In the genomic region with DNA sequence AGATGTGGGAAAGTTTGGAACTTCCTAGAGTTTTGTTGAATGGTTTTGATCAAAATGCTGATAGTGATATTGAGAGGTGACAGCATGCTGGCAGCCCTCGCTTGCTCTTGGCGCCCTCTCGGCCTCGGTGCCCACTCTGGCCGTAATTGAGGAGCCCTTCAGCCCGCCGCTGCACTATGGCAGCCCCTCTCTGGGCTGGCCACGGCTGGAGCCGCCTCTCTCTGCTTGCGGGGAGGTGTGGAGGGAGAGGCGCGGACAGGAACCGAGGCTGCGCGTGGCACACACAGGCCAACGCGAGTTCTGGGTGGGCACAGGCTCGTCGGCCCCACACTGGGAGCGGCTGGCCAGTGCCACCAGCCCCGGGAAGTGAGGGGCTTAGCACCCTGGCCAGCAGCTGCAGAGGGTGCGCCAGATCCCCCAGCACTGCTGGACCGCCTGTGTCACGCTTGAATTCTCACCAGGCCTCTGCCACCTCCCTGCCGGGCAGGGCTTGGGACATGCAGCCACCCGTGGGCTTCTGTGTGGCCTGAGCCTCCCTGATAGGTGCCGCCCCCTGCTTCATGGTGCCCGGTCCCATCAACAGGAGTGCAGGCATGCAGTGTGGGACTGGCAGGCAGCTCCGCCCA, we compare ENCODE assay signal across 17 cellular contexts.
DNase-seq lines count a peak whose midpoint lies in the region; ATAC-seq and TF ChIP-seq lines count a peak whose summit lies in the region.
"Had no signal": no experiment of that assay in that cellular context is flagged by ENCODE, and none has a peak within 500 bp of the region (broad histone marks: within the 10 kb centered on the region; RNA-seq: fewer than 3 reads in every experiment).

No MANE protein-coding gene starts in this region.

- no peaks in the 10 kb centered on the region for H3K4me1 Mint-ChIP-seq in stimulated activated naive CD8-positive, alpha-beta T cell treated with anti-CD3 and anti-CD28 coated beads, Interleukin-15, amount 100 ng/mL, for 72 hours
- H3K4me1 Mint-ChIP-seq in endothelial cell (ENCODE audit: unreplicated experiment), result no peaks in the 10 kb centered on the region
- H3K4me1 Mint-ChIP-seq: CD4-positive, alpha-beta memory T cell had no signal

- H2BK5ac ChIP-seq in neuronal stem cell (ENCODE audit: low read length), result no peak overlapping the region

- H3K36me3 Mint-ChIP-seq in endothelial cell (ENCODE audit: low read depth, unreplicated experiment), result peaks cover 10% of the 10 kb centered on the region
- H3K36me3 Mint-ChIP-seq: CD4-positive, alpha-beta memory T cell had no signal

- H2BK15ac ChIP-seq in neuronal stem cell (ENCODE audit: low read length), result no peak overlapping the region

- H2AFZ ChIP-seq in neuronal stem cell (ENCODE audit: low read length), result no peak overlapping the region
- H2AFZ ChIP-seq: GM23248 had no signal

- no peak overlapping the region for H3K4me3 Mint-ChIP-seq in stimulated activated naive CD8-positive, alpha-beta T cell treated with anti-CD3 and anti-CD28 coated beads, Interleukin-15, amount 100 ng/mL, for 72 hours
- H3K4me3 Mint-ChIP-seq in endothelial cell (ENCODE audit: unreplicated experiment), result peak overlapping the region; percentile 35
- H3K4me3 Mint-ChIP-seq: CD4-positive, alpha-beta memory T cell had no signal

- H2BK120ac ChIP-seq in neuronal stem cell (ENCODE audit: low read depth, low read length), result no peak overlapping the region

- H3K9me3 ChIP-seq in neuronal stem cell (replicated peaks in 1 of 2; ENCODE audit: control insufficient read depth in 2 of 2, insufficient read depth in 1 of 2, low read depth in 1 of 2, low read length in 2 of 2), result no peaks in the 10 kb centered on the region

- H3K4me3 ChIP-seq in neuronal stem cell (ENCODE audit: low read length in 2 of 2), result no peak overlapping the region
- H3K4me3 ChIP-seq: GM23248 had no signal

- H3K79me1 ChIP-seq in neuronal stem cell (ENCODE audit: low read depth, low read length), result no peaks in the 10 kb centered on the region

- no peaks in the 10 kb centered on the region for H3K4me1 ChIP-seq in neuronal stem cell (ENCODE audit: control insufficient read depth in 2 of 2, insufficient read depth in 1 of 2, low read depth in 1 of 2, low read length in 2 of 2)

- ATAC-seq in stimulated activated naive CD8-positive, alpha-beta T cell treated with anti-CD3 and anti-CD28 coated beads, Interleukin-15, amount 100 ng/mL, for 72 hours, result peak; percentile 35
- ATAC-seq in stimulated activated naive CD8-positive, alpha-beta T cell treated with anti-CD3 and anti-CD28 coated beads, Interleukin-15, Interleukin-2, amounts not matched to agents 100 U/mL and 50 U/mL, for 24 hours, result no peak
- ATAC-seq in HG03045 (IDR thresholded peaks at IDR 0.05; ENCODE audit: unreplicated experiment), result no peak

- no peak overlapping the region for H3K14ac ChIP-seq in neuronal stem cell (ENCODE audit: low read length)

- no peak for TF ChIP-seq CTCF in endothelial cell (IDR thresholded peaks at IDR 0.05; ENCODE audit: unreplicated experiment)

- no peak overlapping the region for H3K4ac ChIP-seq in neuronal stem cell (ENCODE audit: low read length)

- H3K23ac ChIP-seq in neuronal stem cell (ENCODE audit: low read depth, low read length, poor library complexity), result no peak overlapping the region

- H2BK12ac ChIP-seq in neuronal stem cell (ENCODE audit: low read length), result no peak overlapping the region

- H4K91ac ChIP-seq in neuronal stem cell (ENCODE audit: low read depth, low read length, poor library complexity), result no peak overlapping the region

- no peak overlapping the region for H2AK5ac ChIP-seq in neuronal stem cell (ENCODE audit: low read depth, low read length)

- H3K27me3 Mint-ChIP-seq in stimulated activated naive CD8-positive, alpha-beta T cell treated with anti-CD3 and anti-CD28 coated beads, Interleukin-15, amount 100 ng/mL, for 72 hours, result no peaks in the 10 kb centered on the region
- peaks cover 4% of the 10 kb centered on the region for H3K27me3 Mint-ChIP-seq in endothelial cell (ENCODE audit: unreplicated experiment)
- H3K27me3 Mint-ChIP-seq: CD4-positive, alpha-beta memory T cell had no signal

- no peak for DNase-seq in stimulated activated naive CD8-positive, alpha-beta T cell treated with anti-CD3 and anti-CD28 coated beads, Interleukin-15, amount 100 ng/mL, for 72 hours
- no peak for DNase-seq in stimulated activated naive CD8-positive, alpha-beta T cell treated with anti-CD3 and anti-CD28 coated beads, Interleukin-15, Interleukin-2, amounts not matched to agents 100 U/mL and 50 U/mL, for 24 hours
- DNase-seq in endothelial cell (ENCODE audit: low spot score) (no peak), neuronal stem cell (ENCODE audit: low spot score) (no peak), NCI-H748 treated with DMSO at 0.1 percent for 48 hours (lab: John Stamatoyannopoulos, UW) (no peak)
- DNase-seq in activated CD4-positive, alpha-beta T cell treated with anti-CD3 and anti-CD28 coated beads for 1 hour, result no peak
- DNase-seq: C1 segment of cervical spinal cord; Calu3; CD4-positive, alpha-beta memory T cell; COR-L47; DMS53; DMS79 treated with DMSO at 0.1 percent for 48 hours; GF-D8; GM23248; H7; HCEC 1CT had no signal

- WGBS in neuronal stem cell (ENCODE audit: extremely low coverage in 2 of 2, insufficient read length in 2 of 2, insufficient replicate concordance in 1 of 2), 2 donors, result no CpG with 5 or more reads among the region's 29 CpGs

- H3K4me2 ChIP-seq in neuronal stem cell (ENCODE audit: insufficient read depth, low read length, poor library complexity, severe bottlenecking), result no peak overlapping the region

- H3K27ac Mint-ChIP-seq in stimulated activated naive CD8-positive, alpha-beta T cell treated with anti-CD3 and anti-CD28 coated beads, Interleukin-15, amount 100 ng/mL, for 72 hours, result no peak overlapping the region
- H3K27ac Mint-ChIP-seq in endothelial cell (ENCODE audit: unreplicated experiment), result no peak overlapping the region
- H3K27ac Mint-ChIP-seq: CD4-positive, alpha-beta memory T cell had no signal

- peaks cover 15 to 18% of the 10 kb centered on the region in 2 donors for H3K9me3 Mint-ChIP-seq in stimulated activated naive CD8-positive, alpha-beta T cell treated with anti-CD3 and anti-CD28 coated beads, Interleukin-15, amount 100 ng/mL, for 72 hours
- H3K9me3 Mint-ChIP-seq in endothelial cell (ENCODE audit: unreplicated experiment), result peaks cover 22% of the 10 kb centered on the region

- H4K8ac ChIP-seq in neuronal stem cell (ENCODE audit: low read depth, low read length), result no peak overlapping the region

- H3K36me3 ChIP-seq in neuronal stem cell (replicated peaks in 1 of 2; ENCODE audit: control insufficient read depth in 2 of 2, insufficient read depth in 2 of 2, low read length in 2 of 2), result no peaks in the 10 kb centered on the region

- H3K9ac ChIP-seq in neuronal stem cell (ENCODE audit: low read depth, low read length, poor library complexity), result no peak overlapping the region
- H3K9ac ChIP-seq: GM23248 had no signal

- no peak overlapping the region for H3K27ac ChIP-seq in neuronal stem cell (replicated peaks; ENCODE audit: low read length)
- H3K27ac ChIP-seq: GM23248 had no signal

- peak overlapping the region; percentile 28 for H3K18ac ChIP-seq in neuronal stem cell (ENCODE audit: low read length)

- H3K27me3 ChIP-seq in neuronal stem cell (ENCODE audit: control insufficient read depth in 3 of 3, insufficient read depth in 3 of 3, low read depth in 1 of 3, low read length in 3 of 3), result no peaks in the 10 kb centered on the region
